20 cellular contexts compared by ENCODE assay signal in genomic region chr21:27812279-27812678, GRCh38.
"Had no signal": no experiment of that assay in that cellular context is flagged by ENCODE, and none has a peak within 500 bp of the region (broad histone marks: within the 10 kb centered on the region; RNA-seq: fewer than 3 reads in every experiment).

No MANE protein-coding gene starts in this region.

- H3K36me3 Mint-ChIP-seq: memory B cell had no signal

- H3K27me3 Mint-ChIP-seq: activated CD4-positive, alpha-beta T cell treated with anti-CD3 and anti-CD28 coated beads for 36 hours; activated CD8-positive, alpha-beta T cell treated with anti-CD3 and anti-CD28 coated beads for 36 hours; memory B cell had no signal

- H3K36me3 ChIP-seq: adrenal gland, left ventricle myocardium inferior, right lobe of liver, transverse colon, vagina had no signal

- H3K27ac Mint-ChIP-seq: activated CD4-positive, alpha-beta T cell treated with anti-CD3 and anti-CD28 coated beads for 36 hours; activated CD8-positive, alpha-beta T cell treated with anti-CD3 and anti-CD28 coated beads for 36 hours; memory B cell; nephron progenitor cell had no signal

- H3K4me1 ChIP-seq: adrenal gland, psoas muscle, right lobe of liver, vagina had no signal

- H3K4me3 ChIP-seq: adrenal gland, left ventricle myocardium inferior, psoas muscle, right lobe of liver, smooth muscle cell, transverse colon, vagina had no signal

- H3K27me3 ChIP-seq: adrenal gland, right lobe of liver, transverse colon, vagina had no signal

- DNase-seq: activated CD4-positive, alpha-beta T cell treated with anti-CD3 and anti-CD28 coated beads for 36 hours; activated CD8-positive, alpha-beta T cell treated with anti-CD3 and anti-CD28 coated beads for 36 hours; activated effector memory CD4-positive, alpha-beta T cell treated with Interleukin-2 at 50 U/mL for 16 hours; activated naive CD4-positive, alpha-beta T cell treated with anti-CD3 and anti-CD28 coated beads, Interleukin-2, amount 50 U/mL, for 16 hours; activated T-cell treated with anti-CD3 and anti-CD28 coated beads, Interleukin-2, amount 50 U/mL, for 4 hours; adrenal gland; central memory CD4-positive, alpha-beta T cell; cortex of kidney; effector CD4-positive, alpha-beta T cell; hippocampal formation; left ventricle myocardium inferior; nephron progenitor cell; psoas muscle; right lobe of liver; stimulated activated naive CD8-positive, alpha-beta T cell treated with anti-CD3 and anti-CD28 coated beads, Interleukin-15, Interleukin-2, amounts not matched to agents 100 U/mL and 50 U/mL, for 24 hours; T-helper 9 cell; transverse colon had no signal

- H3K9me3 ChIP-seq: adrenal gland, left ventricle myocardium inferior, psoas muscle, right lobe of liver, transverse colon, vagina had no signal

- ATAC-seq: activated CD4-positive, alpha-beta T cell treated with anti-CD3 and anti-CD28 coated beads for 36 hours; activated CD8-positive, alpha-beta T cell treated with anti-CD3 and anti-CD28 coated beads for 36 hours; activated T-cell treated with anti-CD3 and anti-CD28 coated beads, Interleukin-2, amount 50 U/mL, for 4 hours; psoas muscle; right lobe of liver; stimulated activated naive CD8-positive, alpha-beta T cell treated with anti-CD3 and anti-CD28 coated beads, Interleukin-15, Interleukin-2, amounts not matched to agents 100 U/mL and 50 U/mL, for 24 hours had no signal

- H3K4me1 Mint-ChIP-seq: activated CD4-positive, alpha-beta T cell treated with anti-CD3 and anti-CD28 coated beads for 36 hours; memory B cell had no signal

- H3K4me3 Mint-ChIP-seq: activated CD4-positive, alpha-beta T cell treated with anti-CD3 and anti-CD28 coated beads for 36 hours; activated CD8-positive, alpha-beta T cell treated with anti-CD3 and anti-CD28 coated beads for 36 hours; activated T-cell treated with anti-CD3 and anti-CD28 coated beads, Interleukin-2, amount 50 U/mL, for 4 hours; memory B cell; nephron progenitor cell had no signal
